ENCODE assay signal across 1 cellular context in the genomic region with DNA sequence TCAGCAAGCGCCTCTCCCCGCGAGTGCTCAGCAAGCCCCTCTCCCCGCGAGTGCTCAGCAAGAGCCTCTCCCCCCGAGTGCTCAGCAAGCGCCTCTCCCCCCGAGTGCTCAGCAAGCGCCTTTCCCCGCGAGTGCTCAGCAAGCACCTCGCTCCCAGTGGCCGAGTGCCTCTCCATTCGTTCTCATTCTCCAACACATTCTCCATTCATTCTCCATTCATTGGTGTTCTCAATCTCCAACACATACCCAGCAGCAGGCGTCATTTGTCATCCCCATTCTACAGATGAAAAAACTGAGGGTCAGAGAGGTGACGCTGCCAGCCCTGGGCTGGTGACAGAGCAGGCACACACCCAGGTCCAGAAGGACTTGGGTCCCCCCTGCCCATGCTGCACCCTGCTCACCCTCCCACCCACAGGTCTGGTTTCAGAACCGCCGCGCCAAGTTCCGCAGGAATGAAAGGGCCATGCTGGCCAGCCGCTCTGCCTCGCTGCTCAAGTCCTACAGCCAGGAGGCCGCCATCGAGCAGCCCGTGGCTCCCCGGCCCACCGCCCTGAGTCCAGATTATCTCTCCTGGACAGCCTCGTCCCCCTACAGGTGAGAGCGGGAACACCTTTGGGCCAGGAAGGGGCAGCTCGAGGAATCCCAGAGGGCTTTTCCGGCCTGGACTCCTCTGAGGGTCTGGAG.
TF ChIP-seq lines count a peak whose summit lies in the region.

No MANE protein-coding gene starts in this region.

TF ChIP-seq in K562, 482 proteins besides CTCF, POLR2A, EP300 and RAD21 (continued from another document):
- TF ChIP-seq ZBTB7A (IDR thresholded peaks at IDR 0.05; ENCODE audit: borderline replicate concordance, control insufficient read depth, low read depth, low read length) (peak; percentile 65; the same call in 1 of the 2 replicates), KDM1A (IDR thresholded peaks at IDR 0.05) (peak; percentile 25 to 62; a peak in 2 of 4 replicates), MECOM (CRISPR knock-in tag; IDR thresholded peaks at IDR 0.05) (no peak), L3MBTL2 (IDR thresholded peaks at IDR 0.05) (0 out of 2 replicates have a peak, but pooled peaks have one; percentile 34), NCOA2 (IDR thresholded peaks at IDR 0.05; ENCODE audit: partially characterized antibody in 2 of 2) (no peak), ZNF263 (CRISPR knock-in tag; IDR thresholded peaks at IDR 0.05; ENCODE audit: borderline replicate concordance) (0 out of 2 replicates have a peak, but pooled peaks have one; percentile 35), BCOR (IDR thresholded peaks at IDR 0.05) (peak; percentile 87), RHOXF2B (CRISPR knock-in tag; conservative IDR thresholded peaks at IDR 0.05) (no peak), CHD4 (IDR thresholded peaks at IDR 0.05; ENCODE audit: insufficient read depth, insufficient replicate concordance, low read depth, low read length, poor library complexity, severe bottlenecking) (peak; percentile 87), PHTF2 (CRISPR knock-in tag; IDR thresholded peaks at IDR 0.05) (no peak), HDAC2 (IDR thresholded peaks at IDR 0.05) (0 out of 2 replicates have a peak, but pooled peaks have one; percentile 17), PURB (CRISPR knock-in tag; IDR thresholded peaks at IDR 0.05; ENCODE audit: low read depth) (no peak), ADNP (tag; IDR thresholded peaks at IDR 0.05) (peak; percentile 36; the same call in 1 of the 2 replicates), FUS (optimal IDR thresholded peaks at IDR 0.05; ENCODE audit: low read depth, low read length) (no peak), XRCC4 (IDR thresholded peaks at IDR 0.05; ENCODE audit: extremely low read depth, insufficient read depth, insufficient read length) (no peak), XRCC5 (IDR thresholded peaks at IDR 0.05; ENCODE audit: low read depth, low read length) (peak; percentile 1; the same call in 1 of the 2 replicates), YY1 (IDR thresholded peaks at IDR 0.05; ENCODE audit: borderline replicate concordance in 1 of 3, control insufficient read depth in 1 of 3, extremely low read depth in 1 of 3, insufficient read depth in 3 of 3, insufficient read length in 1 of 3, insufficient replicate concordance in 2 of 3, low read depth in 1 of 3, low read length in 2 of 3) (peak in 2 of 3 experiments; percentile 41 to 42), FOXP1 (CRISPR knock-in tag; IDR thresholded peaks at IDR 0.05) (0 out of 2 replicates have a peak, but pooled peaks have one; percentile 13), ZNF143 (CRISPR knock-in tag; IDR thresholded peaks at IDR 0.05) (peak; percentile 25; the same call in 1 of the 2 replicates), JUN (IDR thresholded peaks at IDR 0.05; ENCODE audit: borderline replicate concordance, low read depth, low read length) (no peak), JUN (CRISPR knock-in tag; IDR thresholded peaks at IDR 0.05; ENCODE audit: borderline replicate concordance) (0 out of 2 replicates have a peak, but pooled peaks have one; percentile 24)
- TF ChIP-seq, protein P1, sequence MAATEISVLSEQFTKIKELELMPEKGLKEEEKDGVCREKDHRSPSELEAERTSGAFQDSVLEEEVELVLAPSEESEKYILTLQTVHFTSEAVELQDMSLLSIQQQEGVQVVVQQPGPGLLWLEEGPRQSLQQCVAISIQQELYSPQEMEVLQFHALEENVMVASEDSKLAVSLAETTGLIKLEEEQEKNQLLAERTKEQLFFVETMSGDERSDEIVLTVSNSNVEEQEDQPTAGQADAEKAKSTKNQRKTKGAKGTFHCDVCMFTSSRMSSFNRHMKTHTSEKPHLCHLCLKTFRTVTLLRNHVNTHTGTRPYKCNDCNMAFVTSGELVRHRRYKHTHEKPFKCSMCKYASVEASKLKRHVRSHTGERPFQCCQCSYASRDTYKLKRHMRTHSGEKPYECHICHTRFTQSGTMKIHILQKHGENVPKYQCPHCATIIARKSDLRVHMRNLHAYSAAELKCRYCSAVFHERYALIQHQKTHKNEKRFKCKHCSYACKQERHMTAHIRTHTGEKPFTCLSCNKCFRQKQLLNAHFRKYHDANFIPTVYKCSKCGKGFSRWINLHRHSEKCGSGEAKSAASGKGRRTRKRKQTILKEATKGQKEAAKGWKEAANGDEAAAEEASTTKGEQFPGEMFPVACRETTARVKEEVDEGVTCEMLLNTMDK (IDR thresholded peaks at IDR 0.05; ENCODE audit: borderline replicate concordance, insufficient read depth, low read depth, low read length, poor library complexity, severe bottlenecking), result peak; percentile 50
- TF ChIP-seq, protein P2, sequence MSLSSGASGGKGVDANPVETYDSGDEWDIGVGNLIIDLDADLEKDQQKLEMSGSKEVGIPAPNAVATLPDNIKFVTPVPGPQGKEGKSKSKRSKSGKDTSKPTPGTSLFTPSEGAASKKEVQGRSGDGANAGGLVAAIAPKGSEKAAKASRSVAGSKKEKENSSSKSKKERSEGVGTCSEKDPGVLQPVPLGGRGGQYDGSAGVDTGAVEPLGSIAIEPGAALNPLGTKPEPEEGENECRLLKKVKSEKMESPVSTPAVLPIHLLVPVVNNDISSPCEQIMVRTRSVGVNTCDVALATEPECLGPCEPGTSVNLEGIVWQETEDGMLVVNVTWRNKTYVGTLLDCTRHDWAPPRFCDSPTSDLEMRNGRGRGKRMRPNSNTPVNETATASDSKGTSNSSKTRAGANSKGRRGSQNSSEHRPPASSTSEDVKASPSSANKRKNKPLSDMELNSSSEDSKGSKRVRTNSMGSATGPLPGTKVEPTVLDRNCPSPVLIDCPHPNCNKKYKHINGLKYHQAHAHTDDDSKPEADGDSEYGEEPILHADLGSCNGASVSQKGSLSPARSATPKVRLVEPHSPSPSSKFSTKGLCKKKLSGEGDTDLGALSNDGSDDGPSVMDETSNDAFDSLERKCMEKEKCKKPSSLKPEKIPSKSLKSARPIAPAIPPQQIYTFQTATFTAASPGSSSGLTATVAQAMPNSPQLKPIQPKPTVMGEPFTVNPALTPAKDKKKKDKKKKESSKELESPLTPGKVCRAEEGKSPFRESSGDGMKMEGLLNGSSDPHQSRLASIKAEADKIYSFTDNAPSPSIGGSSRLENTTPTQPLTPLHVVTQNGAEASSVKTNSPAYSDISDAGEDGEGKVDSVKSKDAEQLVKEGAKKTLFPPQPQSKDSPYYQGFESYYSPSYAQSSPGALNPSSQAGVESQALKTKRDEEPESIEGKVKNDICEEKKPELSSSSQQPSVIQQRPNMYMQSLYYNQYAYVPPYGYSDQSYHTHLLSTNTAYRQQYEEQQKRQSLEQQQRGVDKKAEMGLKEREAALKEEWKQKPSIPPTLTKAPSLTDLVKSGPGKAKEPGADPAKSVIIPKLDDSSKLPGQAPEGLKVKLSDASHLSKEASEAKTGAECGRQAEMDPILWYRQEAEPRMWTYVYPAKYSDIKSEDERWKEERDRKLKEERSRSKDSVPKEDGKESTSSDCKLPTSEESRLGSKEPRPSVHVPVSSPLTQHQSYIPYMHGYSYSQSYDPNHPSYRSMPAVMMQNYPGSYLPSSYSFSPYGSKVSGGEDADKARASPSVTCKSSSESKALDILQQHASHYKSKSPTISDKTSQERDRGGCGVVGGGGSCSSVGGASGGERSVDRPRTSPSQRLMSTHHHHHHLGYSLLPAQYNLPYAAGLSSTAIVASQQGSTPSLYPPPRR (CRISPR knock-in tag; IDR thresholded peaks at IDR 0.05; ENCODE audit: borderline replicate concordance), result peak; percentile 17; the same call in 1 of the 2 replicates
- TF ChIP-seq, protein P3, sequence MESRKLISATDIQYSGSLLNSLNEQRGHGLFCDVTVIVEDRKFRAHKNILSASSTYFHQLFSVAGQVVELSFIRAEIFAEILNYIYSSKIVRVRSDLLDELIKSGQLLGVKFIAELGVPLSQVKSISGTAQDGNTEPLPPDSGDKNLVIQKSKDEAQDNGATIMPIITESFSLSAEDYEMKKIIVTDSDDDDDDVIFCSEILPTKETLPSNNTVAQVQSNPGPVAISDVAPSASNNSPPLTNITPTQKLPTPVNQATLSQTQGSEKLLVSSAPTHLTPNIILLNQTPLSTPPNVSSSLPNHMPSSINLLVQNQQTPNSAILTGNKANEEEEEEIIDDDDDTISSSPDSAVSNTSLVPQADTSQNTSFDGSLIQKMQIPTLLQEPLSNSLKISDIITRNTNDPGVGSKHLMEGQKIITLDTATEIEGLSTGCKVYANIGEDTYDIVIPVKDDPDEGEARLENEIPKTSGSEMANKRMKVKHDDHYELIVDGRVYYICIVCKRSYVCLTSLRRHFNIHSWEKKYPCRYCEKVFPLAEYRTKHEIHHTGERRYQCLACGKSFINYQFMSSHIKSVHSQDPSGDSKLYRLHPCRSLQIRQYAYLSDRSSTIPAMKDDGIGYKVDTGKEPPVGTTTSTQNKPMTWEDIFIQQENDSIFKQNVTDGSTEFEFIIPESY (CRISPR knock-in tag; IDR thresholded peaks at IDR 0.05), result peak; percentile 92
- TF ChIP-seq, protein P4, sequence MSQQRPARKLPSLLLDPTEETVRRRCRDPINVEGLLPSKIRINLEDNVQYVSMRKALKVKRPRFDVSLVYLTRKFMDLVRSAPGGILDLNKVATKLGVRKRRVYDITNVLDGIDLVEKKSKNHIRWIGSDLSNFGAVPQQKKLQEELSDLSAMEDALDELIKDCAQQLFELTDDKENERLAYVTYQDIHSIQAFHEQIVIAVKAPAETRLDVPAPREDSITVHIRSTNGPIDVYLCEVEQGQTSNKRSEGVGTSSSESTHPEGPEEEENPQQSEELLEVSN (IDR thresholded peaks at IDR 0.05; ENCODE audit: borderline replicate concordance in 1 of 2, extremely low read depth in 1 of 2, insufficient read depth in 1 of 2, insufficient read length in 1 of 2, low read depth in 1 of 2, low read length in 1 of 2, poor library complexity in 1 of 2, severe bottlenecking in 1 of 2), result peak in 1 of 2 experiments; percentile 66
- TF ChIP-seq, protein P5, sequence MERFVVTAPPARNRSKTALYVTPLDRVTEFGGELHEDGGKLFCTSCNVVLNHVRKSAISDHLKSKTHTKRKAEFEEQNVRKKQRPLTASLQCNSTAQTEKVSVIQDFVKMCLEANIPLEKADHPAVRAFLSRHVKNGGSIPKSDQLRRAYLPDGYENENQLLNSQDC (CRISPR knock-in tag; IDR thresholded peaks at IDR 0.05), result no peak
